8 cellular contexts compared by ENCODE assay signal in genomic region chr15:59918994-59919951, GRCh38.
DNase-seq lines count a peak whose midpoint lies in the region; ATAC-seq and TF ChIP-seq lines count a peak whose summit lies in the region.

No MANE protein-coding gene starts in this region.

- intact Hi-C loops in Right ventricle myocardium inferior (cut with DNase I): loop anchor here (5.0 kb wide), 1 partner anchor 408 kb away; no protein-coding TSS in a partner anchor

- H3K36me3 ChIP-seq in RWPE2 (ENCODE audit: low read depth): no peaks in the 10 kb centered on the region

- H3K9me3 ChIP-seq in RWPE2 (ENCODE audit: severe bottlenecking): no peaks in the 10 kb centered on the region

- H3K27ac ChIP-seq in RWPE2 (ENCODE audit: poor library complexity, severe bottlenecking): peak overlapping the region; percentile 73

- DNase-seq in GM13976 (ENCODE audit: low spot score) (peak; percentile 61), RWPE2 (ENCODE audit: low spot score) (no peak), dermis blood vessel endothelial cell (peak; percentile 19), COR-L47 (lab: John Stamatoyannopoulos, UW) (no peak), occipital lobe (lab: John Stamatoyannopoulos, UW) (no peak), Right ventricle myocardium inferior (ENCODE audit: missing footprints) (no peak)

- in situ Hi-C loops in GM13976 (cut with MboI; ENCODE audit: low sequenced_read_pairs, unreplicated experiment): no loop called here

- no peak for TF ChIP-seq CTCF in GM13976 (IDR thresholded peaks at IDR 0.05; ENCODE audit: borderline replicate concordance, control extremely low read depth, extremely low read depth, insufficient read depth, missing control alignments)
- TF ChIP-seq CTCF in RWPE2 (IDR thresholded peaks at IDR 0.05; ENCODE audit: poor library complexity, severe bottlenecking): no peak

- no peaks in the 10 kb centered on the region for H3K9me3 Mint-ChIP-seq in stimulated activated naive CD8-positive, alpha-beta T cell treated with anti-CD3 and anti-CD28 coated beads, Interleukin-15, Interleukin-2, amounts not matched to agents 100 ng/mL and 50 ng/mL, for 24 hours

- H3K4me1 ChIP-seq in RWPE2 (ENCODE audit: insufficient read depth, poor library complexity, severe bottlenecking): peaks cover 15% of the 10 kb centered on the region

- peaks cover 32% of the 10 kb centered on the region for H3K4me1 Mint-ChIP-seq in stimulated activated naive CD8-positive, alpha-beta T cell treated with anti-CD3 and anti-CD28 coated beads, Interleukin-15, Interleukin-2, amounts not matched to agents 100 ng/mL and 50 ng/mL, for 24 hours (ENCODE audit: low read depth)

- peak overlapping the region; percentile 58 for H3K4me3 Mint-ChIP-seq in stimulated activated naive CD8-positive, alpha-beta T cell treated with anti-CD3 and anti-CD28 coated beads, Interleukin-15, Interleukin-2, amounts not matched to agents 100 ng/mL and 50 ng/mL, for 24 hours

- H3K27ac Mint-ChIP-seq in stimulated activated naive CD8-positive, alpha-beta T cell treated with anti-CD3 and anti-CD28 coated beads, Interleukin-15, Interleukin-2, amounts not matched to agents 100 ng/mL and 50 ng/mL, for 24 hours: peak overlapping the region; percentile 99

- ATAC-seq in HG02588 (IDR thresholded peaks at IDR 0.05; ENCODE audit: unreplicated experiment) (peak; percentile 89), RWPE2 (ENCODE audit: low read depth) (peak; percentile 93), Right ventricle myocardium inferior (no peak)

- no peak overlapping the region for H3K4me3 ChIP-seq in RWPE2 (ENCODE audit: severe bottlenecking)

- H3K27me3 Mint-ChIP-seq in stimulated activated naive CD8-positive, alpha-beta T cell treated with anti-CD3 and anti-CD28 coated beads, Interleukin-15, Interleukin-2, amounts not matched to agents 100 ng/mL and 50 ng/mL, for 24 hours: peaks cover 15% of the 10 kb centered on the region

- no peaks in the 10 kb centered on the region for H3K36me3 Mint-ChIP-seq in stimulated activated naive CD8-positive, alpha-beta T cell treated with anti-CD3 and anti-CD28 coated beads, Interleukin-15, Interleukin-2, amounts not matched to agents 100 ng/mL and 50 ng/mL, for 24 hours (ENCODE audit: low read depth)

- no peaks in the 10 kb centered on the region for H3K27me3 ChIP-seq in RWPE2 (ENCODE audit: insufficient read depth, poor library complexity, severe bottlenecking)

Comparison
In these comparisons a context has a peak if more than half of its experiments do, and no peak if none do; other contexts are left out.
1. DNase-seq: peak in GM13976 (single experiment) and dermis blood vessel endothelial cell (single experiment); none in RWPE2 (single experiment), COR-L47 (single experiment), occipital lobe (single experiment) and Right ventricle myocardium inferior (single experiment).